ENCODE assay signal across 3 cellular contexts in the genomic region with DNA sequence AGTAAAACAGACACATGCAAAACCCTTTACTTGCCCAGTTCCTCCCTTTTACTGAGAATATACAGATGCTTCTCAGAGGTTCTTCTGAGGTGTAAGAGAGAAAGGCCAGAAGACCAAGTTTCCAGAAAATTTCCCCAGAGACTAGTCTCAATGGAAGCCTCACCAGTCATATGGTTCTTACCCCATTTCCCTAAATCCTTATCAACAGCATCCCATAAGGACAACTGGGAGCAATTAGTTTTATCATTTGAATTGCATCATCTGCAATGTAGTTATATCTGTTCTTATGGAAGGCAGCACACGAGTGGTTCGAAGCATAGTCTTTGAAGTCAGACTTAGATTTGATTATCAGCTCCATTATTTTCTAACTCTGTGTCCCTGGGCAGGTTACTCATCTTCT.
"Had no signal": no experiment of that assay in that cellular context is flagged by ENCODE, and none has a peak within 500 bp of the region (broad histone marks: within the 10 kb centered on the region; RNA-seq: fewer than 3 reads in every experiment).

No MANE protein-coding gene starts in this region.

- H3K4me3 ChIP-seq: GM12878 had no signal

- ATAC-seq: GM12878 had no signal

- DNase-seq: GDM1, GF-D8 had no signal
